Comparison of ENCODE assay signal across 8 cellular contexts in genomic region chr14:72926292-72927028, GRCh38. TPM values are rescaled to one million over a fixed set of nuclear protein-coding genes. Genes with fewer than 3 reads are reported as not detected.
DNase-seq lines count a peak whose midpoint lies in the region; ATAC-seq lines count a peak whose summit lies in the region.

Gene DCAF4, plus strand, starts transcription at chr14:72926464. Its CDS starts 11,515 bp downstream, at chr14:72937979.

- peak within 1 kb of the TSS; percentile 96 for H3K4me3 Mint-ChIP-seq in T-helper 1 cell treated with Interleukin-12 subunit alpha and Interleukin-12 subunit beta and Interleukin-4 antibody, amounts not matched to agents 30 μg/mL and 1 μg/mL, for 36 hours

- DNase-seq in NCI-H1694 treated with DMSO at 0.1 percent for 48 hours (lab: John Stamatoyannopoulos, UW) (peak; percentile 82), amniotic stem cell (lab: John Stamatoyannopoulos, UW) (peak; percentile 99), left cardiac atrium (peak; percentile 97), posterior vena cava (ENCODE audit: low spot score) (peak; percentile 98), ureter (ENCODE audit: low spot score) (peak; percentile 97)

- no peaks in the 10 kb centered on the region for H3K36me3 Mint-ChIP-seq in T-helper 1 cell treated with Interleukin-12 subunit alpha and Interleukin-12 subunit beta and Interleukin-4 antibody, amounts not matched to agents 30 μg/mL and 1 μg/mL, for 36 hours (ENCODE audit: low read depth)

- H3K27ac Mint-ChIP-seq in T-helper 1 cell treated with Interleukin-12 subunit alpha and Interleukin-12 subunit beta and Interleukin-4 antibody, amounts not matched to agents 30 μg/mL and 1 μg/mL, for 36 hours: peak within 1 kb of the TSS; percentile 94

- ATAC-seq in GM18498 (IDR thresholded peaks at IDR 0.05; ENCODE audit: unreplicated experiment) (peak; percentile 98), HG02938 (IDR thresholded peaks at IDR 0.05; ENCODE audit: unreplicated experiment) (peak; percentile 96), left cardiac atrium (peak; percentile 98 to 99)

- H3K4me1 Mint-ChIP-seq in T-helper 1 cell treated with Interleukin-12 subunit alpha and Interleukin-12 subunit beta and Interleukin-4 antibody, amounts not matched to agents 30 μg/mL and 1 μg/mL, for 36 hours (ENCODE audit: low read depth): peaks cover 7% of the 10 kb centered on the region

- peaks cover 18% of the 10 kb centered on the region for H3K27me3 Mint-ChIP-seq in T-helper 1 cell treated with Interleukin-12 subunit alpha and Interleukin-12 subunit beta and Interleukin-4 antibody, amounts not matched to agents 30 μg/mL and 1 μg/mL, for 36 hours (ENCODE audit: low read depth)

- no peaks in the 10 kb centered on the region for H3K9me3 Mint-ChIP-seq in T-helper 1 cell treated with Interleukin-12 subunit alpha and Interleukin-12 subunit beta and Interleukin-4 antibody, amounts not matched to agents 30 μg/mL and 1 μg/mL, for 36 hours

- intact Hi-C loops in left cardiac atrium (cut with DNase I): no loop called here
- intact Hi-C loops in posterior vena cava (cut with DNase I): no loop called here

RNA-seq across cellular contexts. Expression of gene DCAF4, which starts in this region (rescaled TPM):
- total RNA-seq in left cardiac atrium: 10 to 100 TPM in 1 of 2 donors, 1 to 10 TPM in 1; 8.3 to 10.4 TPM
- total RNA-seq in posterior vena cava: 10 to 100 TPM in 1 of 2 donors, 1 to 10 TPM in 1; 7.4 to 11.3 TPM
- 26.0 TPM for total RNA-seq in ureter

Comparison
In these comparisons a context has a peak if more than half of its experiments do, and no peak if none do; other contexts are left out.
1. Peak in every context shown above with its lines: DNase-seq and ATAC-seq.